6 cellular contexts compared by ENCODE assay signal in the genomic region with DNA sequence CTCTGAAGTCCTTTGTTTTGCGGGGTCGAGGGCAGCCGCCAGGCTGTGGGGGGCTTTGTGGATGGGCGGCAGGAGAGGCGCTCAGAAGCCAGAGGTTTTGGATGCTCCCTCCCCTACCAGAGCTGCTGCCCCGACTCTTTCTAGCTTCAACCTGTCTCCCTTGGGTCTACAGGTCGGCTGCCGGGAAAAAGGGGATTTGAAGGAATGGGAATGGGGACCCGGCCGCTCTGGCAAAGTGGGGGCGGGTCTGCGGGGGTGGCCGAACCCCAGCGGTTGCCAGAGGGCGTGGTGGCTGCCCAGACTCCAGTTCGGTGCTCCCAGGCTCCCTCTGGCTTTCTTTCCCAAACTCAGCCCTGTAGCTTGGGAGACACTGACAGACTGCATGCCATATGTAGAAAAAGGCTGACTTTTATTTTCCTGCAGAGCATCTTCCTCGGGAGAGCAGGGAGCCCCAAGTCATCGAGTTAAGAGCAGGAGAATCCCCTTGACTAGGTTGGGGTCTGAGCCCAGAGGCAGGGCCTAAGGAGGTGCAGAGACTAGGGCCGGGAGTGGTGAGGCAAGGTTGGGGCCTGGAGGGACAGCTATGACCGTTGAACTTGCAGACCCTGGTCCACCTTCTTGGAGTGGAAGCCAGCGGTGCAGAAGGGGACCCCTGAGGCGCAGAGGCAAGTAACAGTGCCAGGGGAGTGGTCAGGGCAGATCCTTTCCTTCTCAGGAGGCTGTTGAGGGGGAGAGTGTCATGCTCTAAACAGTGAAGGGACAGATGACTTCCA. TPM values are rescaled to one million over a fixed set of nuclear protein-coding genes. Genes with fewer than 3 reads are reported as not detected.
DNase-seq lines count a peak whose midpoint lies in the region; ATAC-seq and TF ChIP-seq lines count a peak whose summit lies in the region.

No MANE protein-coding gene starts in this region.

- no peaks in the 10 kb centered on the region for H3K27me3 ChIP-seq in naive thymus-derived CD4-positive, alpha-beta T cell (ENCODE audit: control insufficient read depth in 2 of 2, insufficient read depth in 2 of 2, low read length in 2 of 2)

- no peaks in the 10 kb centered on the region; the same call in 1 of the 2 replicates for H3K9me3 Mint-ChIP-seq in HFFc6
- peaks cover 0 to 5% (median 0%) of the 10 kb centered on the region in 11 donors for H3K9me3 Mint-ChIP-seq in naive thymus-derived CD4-positive, alpha-beta T cell

- H3K27me3 Mint-ChIP-seq in HFFc6 (ENCODE audit: insufficient read depth) = peaks cover 3% of the 10 kb centered on the region
- no peaks in the 10 kb centered on the region for H3K27me3 Mint-ChIP-seq in naive thymus-derived CD4-positive, alpha-beta T cell

- H3K36me3 Mint-ChIP-seq in HFFc6 (ENCODE audit: low read depth) = peaks cover 42% of the 10 kb centered on the region
- peaks cover 6 to 41% (median 11%) of the 10 kb centered on the region in 5 donors for H3K36me3 Mint-ChIP-seq in naive thymus-derived CD4-positive, alpha-beta T cell

- peak overlapping the region; percentile 92 for H3K4me3 Mint-ChIP-seq in HFFc6
- H3K4me3 Mint-ChIP-seq in naive thymus-derived CD4-positive, alpha-beta T cell = peak overlapping the region; percentile 90 to 100 (median 97)

- DNase-seq in HFFc6 = peak; percentile 53
- peak; percentile 65 for DNase-seq in astrocyte of the hippocampus (ENCODE audit: low read depth, low spot score)
- no peak for DNase-seq in naive thymus-derived CD4-positive, alpha-beta T cell
- DNase-seq in activated gamma-delta T cell treated with Interleukin-2 at 50 U/mL for 16 hours = no peak

- peaks cover 21 to 31% of the 10 kb centered on the region in 2 donors for H3K4me1 ChIP-seq in naive thymus-derived CD4-positive, alpha-beta T cell (ENCODE audit: control insufficient read depth in 2 of 2, insufficient read depth in 2 of 2, low read length in 2 of 2)

- CTCF ChIA-PET in naive thymus-derived CD4-positive, alpha-beta T cell (lab: Charles Lee) = interaction anchor here (0.8 to 2.7 kb wide), 5 partner anchors 9 to 43 kb away, joined by 3 to 10 read pairs (median 3); a partner anchor contains a TSS

- no peak for ATAC-seq in naive thymus-derived CD4-positive, alpha-beta T cell
- ATAC-seq in GM18498 (IDR thresholded peaks at IDR 0.05; ENCODE audit: unreplicated experiment) (no peak), HG02763 (IDR thresholded peaks at IDR 0.05; ENCODE audit: unreplicated experiment) (no peak)

- POLR2A ChIA-PET in naive thymus-derived CD4-positive, alpha-beta T cell (lab: Charles Lee) = interaction anchor here (0.6 to 5.3 kb wide), 13 partner anchors 7 to 723 kb away, joined by 3 to 38 read pairs (median 3); a partner anchor contains a TSS

- intact Hi-C loops in naive thymus-derived CD4-positive, alpha-beta T cell (cut with micrococcal nuclease) = loop anchor here in 1 of 2 donors (1.0 kb wide), 1 partner anchor 71 kb away; a partner anchor contains a TSS

- H3K27ac Mint-ChIP-seq in HFFc6 = peak overlapping the region; percentile 95
- peak overlapping the region; percentile 65 to 99 (median 92) for H3K27ac Mint-ChIP-seq in naive thymus-derived CD4-positive, alpha-beta T cell

- peak overlapping the region; percentile 95 for H3K27ac ChIP-seq in naive thymus-derived CD4-positive, alpha-beta T cell (ENCODE audit: low read depth, low read length)

- H3K4me1 Mint-ChIP-seq in HFFc6 (ENCODE audit: low read depth) = peaks cover 60% of the 10 kb centered on the region
- peaks cover 45 to 56% (median 48%) of the 10 kb centered on the region in 7 donors for H3K4me1 Mint-ChIP-seq in naive thymus-derived CD4-positive, alpha-beta T cell

- H3K36me3 ChIP-seq in naive thymus-derived CD4-positive, alpha-beta T cell (ENCODE audit: control insufficient read depth in 2 of 3, insufficient read depth in 3 of 3, low read length in 3 of 3) = peaks cover 0 to 34% (median 0%) of the 10 kb centered on the region in 3 experiments

- H3K9me3 ChIP-seq in naive thymus-derived CD4-positive, alpha-beta T cell (ENCODE audit: control insufficient read depth in 2 of 3, low read length in 3 of 3) = no peaks in the 10 kb centered on the region

- TF ChIP-seq CTCF in HFFc6 (IDR thresholded peaks at IDR 0.05) = peak; percentile 47; the same call in 1 of the 2 replicates

- H3K4me3 ChIP-seq in naive thymus-derived CD4-positive, alpha-beta T cell (ENCODE audit: low read length) = peak overlapping the region; percentile 98

RNA-seq across cellular contexts. Expression of a gene that starts 1.4 kb away (rescaled TPM):
- 100 to 1,000 TPM; 135 to 149 (median 141) TPM for total RNA-seq in HFFc6 (2021; fragmentation: NEBNext Ultra II Directional; extraction: Animal tissue kit (Norgen Biotek cat#: 25700))
- total RNA-seq in naive thymus-derived CD4-positive, alpha-beta T cell = 100 to 1,000 TPM in 2 of 5 experiments, 10 to 100 TPM in 3; 60.9 to 262 (median 95.3) TPM
- 10 to 100 TPM; 70.3 to 90.5 TPM for polyA plus RNA-seq in naive thymus-derived CD4-positive, alpha-beta T cell

RNA-seq across cellular contexts. Expression of a gene that starts 2.9 kb away (rescaled TPM):
- total RNA-seq in HFFc6 (2021; fragmentation: NEBNext Ultra II Directional; extraction: Animal tissue kit (Norgen Biotek cat#: 25700)) = 10 to 100 TPM; 16.3 to 35.1 (median 31.1) TPM
- total RNA-seq in naive thymus-derived CD4-positive, alpha-beta T cell = 10 to 100 TPM in 1 of 5 experiments, 1 to 10 TPM in 4; 2.3 to 29.4 (median 3.1) TPM
- polyA plus RNA-seq in naive thymus-derived CD4-positive, alpha-beta T cell = 1 to 10 TPM; 7.2 to 7.6 TPM

RNA-seq across cellular contexts. Expression of a gene that starts 15.0 kb away (rescaled TPM):
- 10 to 100 TPM; 33.7 to 36.7 (median 35.5) TPM for total RNA-seq in HFFc6 (2021; fragmentation: NEBNext Ultra II Directional; extraction: Animal tissue kit (Norgen Biotek cat#: 25700))
- 10 to 100 TPM; 25.9 to 51.5 (median 46.7) TPM for total RNA-seq in naive thymus-derived CD4-positive, alpha-beta T cell
- 10 to 100 TPM; 14.9 to 38.3 TPM for polyA plus RNA-seq in naive thymus-derived CD4-positive, alpha-beta T cell

RNA-seq across cellular contexts. Expression of a gene that starts 29.2 kb away (rescaled TPM):
- total RNA-seq in HFFc6 (2021; fragmentation: NEBNext Ultra II Directional; extraction: Animal tissue kit (Norgen Biotek cat#: 25700)) = 10 to 100 TPM; 18.4 to 31.9 (median 28.1) TPM
- total RNA-seq in naive thymus-derived CD4-positive, alpha-beta T cell = 10 to 100 TPM; 40.3 to 78.9 (median 62.0) TPM
- 10 to 100 TPM in 1 of 2 donors, 1 to 10 TPM in 1; 4.5 to 11.0 TPM for polyA plus RNA-seq in naive thymus-derived CD4-positive, alpha-beta T cell

RNA-seq across cellular contexts. Expression of a gene that starts 32.3 kb away (rescaled TPM):
- 1,000 to 10,000 TPM; 1,052 to 1,712 (median 1,589) TPM for total RNA-seq in HFFc6 (2021; fragmentation: NEBNext Ultra II Directional; extraction: Animal tissue kit (Norgen Biotek cat#: 25700))
- 100 to 1,000 TPM in 4 of 5 experiments, 10 to 100 TPM in 1; 86.7 to 930 (median 242) TPM for total RNA-seq in naive thymus-derived CD4-positive, alpha-beta T cell
- 100 to 1,000 TPM; 107 to 151 TPM for polyA plus RNA-seq in naive thymus-derived CD4-positive, alpha-beta T cell

Comparison
In these comparisons a context has a peak if more than half of its experiments do, and no peak if none do; other contexts are left out.
1. DNase-seq: peak in HFFc6 (single experiment) and astrocyte of the hippocampus (single experiment); none in naive thymus-derived CD4-positive, alpha-beta T cell (0 of 9) and activated gamma-delta T cell treated with Interleukin-2 at 50 U/mL for 16 hours (single experiment).